In the genomic region with DNA sequence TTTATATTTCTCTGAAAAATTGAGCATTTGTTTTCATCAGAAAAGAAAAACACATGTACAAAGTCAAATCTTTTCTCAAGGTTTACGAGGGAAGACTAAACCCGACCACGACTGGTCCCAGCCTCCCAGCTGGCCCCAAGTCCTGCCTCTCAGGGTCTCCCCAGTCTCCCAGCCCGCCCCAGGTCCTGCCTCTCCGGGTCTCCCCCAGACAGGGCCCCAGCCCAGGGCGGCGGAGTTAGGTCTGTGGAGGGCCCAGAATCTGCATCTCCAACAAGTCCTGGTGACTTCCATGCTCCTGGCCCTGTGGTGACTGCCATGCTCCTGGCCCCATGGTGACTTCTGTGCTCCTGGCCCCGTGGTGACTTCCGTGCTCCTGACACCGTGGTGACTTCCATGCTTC, we compare ENCODE assay signal across 22 cellular contexts.
"Had no signal": no experiment of that assay in that cellular context is flagged by ENCODE, and none has a peak within 500 bp of the region (broad histone marks: within the 10 kb centered on the region; RNA-seq: fewer than 3 reads in every experiment).

No MANE protein-coding gene starts in this region.

- H3K4me3 ChIP-seq: colonic mucosa, esophagus squamous epithelium, gastrocnemius medialis, heart right ventricle, left lung, lower lobe of right lung, mucosa of descending colon had no signal

- ATAC-seq: effector memory CD8-positive, alpha-beta T cell; esophagus mucosa; gastrocnemius medialis; heart right ventricle; left cardiac atrium; left lung; left ventricle myocardium superior; lower lobe of right lung; mucosa of descending colon had no signal

- H3K27me3 ChIP-seq: colonic mucosa, esophagus squamous epithelium had no signal

- H3K4me1 ChIP-seq: colonic mucosa, gastrocnemius medialis, heart right ventricle, left lung, lower lobe of right lung had no signal

- H3K9me3 ChIP-seq: colonic mucosa, esophagus squamous epithelium, gastrocnemius medialis, heart right ventricle, left lung, lower lobe of right lung had no signal

- H3K27ac ChIP-seq: colonic mucosa, epithelial cell of prostate, esophagus squamous epithelium, gastrocnemius medialis, heart right ventricle, left lung, lower lobe of right lung had no signal

- DNase-seq: colonic mucosa; cortex of kidney; effector CD8-positive, alpha-beta T cell; effector memory CD8-positive, alpha-beta T cell; endodermal cell; erythroblast; esophagus squamous epithelium; foreskin fibroblast; foreskin melanocyte; gastrocnemius medialis; glutamatergic neuron; head of caudate nucleus; heart right ventricle; hippocampal formation; left cardiac atrium; left lung; left ventricle myocardium superior; lower lobe of right lung; mesenchymal stem cell; mucosa of descending colon had no signal

- H3K36me3 ChIP-seq: colonic mucosa, esophagus squamous epithelium, gastrocnemius medialis, heart right ventricle, left lung, lower lobe of right lung had no signal
